Comparison of ENCODE assay signal across 24 cellular contexts in genomic region chr11:70555092-70555491, GRCh38.
"Had no signal": no experiment of that assay in that cellular context is flagged by ENCODE, and none has a peak within 500 bp of the region (broad histone marks: within the 10 kb centered on the region; RNA-seq: fewer than 3 reads in every experiment).

No MANE protein-coding gene starts in this region.

- H3K9ac ChIP-seq: parathyroid adenoma had no signal

- H2AFZ ChIP-seq: parathyroid adenoma had no signal

- H3K4me3 Mint-ChIP-seq: activated T-helper 17 cell treated with anti-CD3 and anti-CD28 coated beads, Interleukin-2, amount 50 U/mL, for 72 hours; nephron; stimulated activated effector memory CD8-positive, alpha-beta T cell treated with anti-CD3 and anti-CD28 coated beads, Interleukin-12 subunit alpha, Interleukin-12 subunit beta, amount 100 ng/mL, for 72 hours; stimulated activated naive CD8-positive, alpha-beta T cell treated with anti-CD3 and anti-CD28 coated beads, Interleukin-15, amount 100 ng/mL, for 72 hours had no signal

- H3K36me3 ChIP-seq: esophagus muscularis mucosa, left lung, lower lobe of right lung, sigmoid colon, upper lobe of left lung had no signal

- H3K4me3 ChIP-seq: esophagus muscularis mucosa, left lung, lower lobe of right lung, psoas muscle, sigmoid colon, upper lobe of left lung had no signal

- H3K27me3 ChIP-seq: foreskin keratinocyte, left lung, sigmoid colon, upper lobe of left lung had no signal

- H3K27ac ChIP-seq: esophagus muscularis mucosa, foreskin keratinocyte, left lung, lower lobe of right lung, parathyroid adenoma, psoas muscle, sigmoid colon, upper lobe of left lung had no signal

- H3K4me1 Mint-ChIP-seq: activated T-helper 17 cell treated with anti-CD3 and anti-CD28 coated beads, Interleukin-2, amount 50 U/mL, for 72 hours; stimulated activated effector memory CD8-positive, alpha-beta T cell treated with anti-CD3 and anti-CD28 coated beads, Interleukin-12 subunit alpha, Interleukin-12 subunit beta, amount 100 ng/mL, for 72 hours; stimulated activated naive CD8-positive, alpha-beta T cell treated with anti-CD3 and anti-CD28 coated beads, Interleukin-15, amount 100 ng/mL, for 72 hours had no signal

- H3K36me3 Mint-ChIP-seq: stimulated activated effector memory CD8-positive, alpha-beta T cell treated with anti-CD3 and anti-CD28 coated beads, Interleukin-12 subunit alpha, Interleukin-12 subunit beta, amount 100 ng/mL, for 72 hours had no signal

- H3K27me3 Mint-ChIP-seq: stimulated activated naive CD8-positive, alpha-beta T cell treated with anti-CD3 and anti-CD28 coated beads, Interleukin-15, amount 100 ng/mL, for 72 hours had no signal

- DNase-seq: activated CD4-positive, alpha-beta T cell treated with anti-CD3 and anti-CD28 coated beads for 4 hours; activated CD4-positive, alpha-beta T cell treated with anti-CD3 and anti-CD28 coated beads, Interleukin-2, amount 50 U/mL, for 4 hours; activated gamma-delta T cell treated with Interleukin-2 at 50 U/mL for 16 hours; activated naive CD4-positive, alpha-beta T cell treated with anti-CD3 and anti-CD28 coated beads, Interleukin-2, amount 50 U/mL, for 16 hours; amniotic stem cell; caudate nucleus; foreskin keratinocyte; kidney glomerular epithelial cell; left lung; lower lobe of right lung; mesenchymal stem cell; nucleus accumbens; sigmoid colon; small intestine; stimulated activated CD4-positive, alpha-beta T cell treated with anti-CD3 and anti-CD28 coated beads, Interleukin-4, amount 100 ng/mL, for 24 hours; stimulated activated naive CD8-positive, alpha-beta T cell treated with anti-CD3 and anti-CD28 coated beads, Interleukin-15, amount 100 ng/mL, for 72 hours; substantia nigra; upper lobe of left lung had no signal

- H3K79me2 ChIP-seq: parathyroid adenoma had no signal

- ATAC-seq: activated T-helper 17 cell treated with anti-CD3 and anti-CD28 coated beads, Interleukin-2, amount 50 U/mL, for 72 hours; foreskin keratinocyte; left lung; lower lobe of right lung; psoas muscle; stimulated activated effector memory CD8-positive, alpha-beta T cell treated with anti-CD3 and anti-CD28 coated beads, Interleukin-12 subunit alpha, Interleukin-12 subunit beta, amount 100 ng/mL, for 72 hours; stimulated activated naive CD8-positive, alpha-beta T cell treated with anti-CD3 and anti-CD28 coated beads, Interleukin-15, amount 100 ng/mL, for 72 hours had no signal

- H3K9me3 Mint-ChIP-seq: activated T-helper 17 cell treated with anti-CD3 and anti-CD28 coated beads, Interleukin-2, amount 50 U/mL, for 72 hours; nephron; stimulated activated effector memory CD8-positive, alpha-beta T cell treated with anti-CD3 and anti-CD28 coated beads, Interleukin-12 subunit alpha, Interleukin-12 subunit beta, amount 100 ng/mL, for 72 hours; stimulated activated naive CD8-positive, alpha-beta T cell treated with anti-CD3 and anti-CD28 coated beads, Interleukin-15, amount 100 ng/mL, for 72 hours had no signal

- H3K9me3 ChIP-seq: esophagus muscularis mucosa, left lung, lower lobe of right lung, psoas muscle, sigmoid colon, upper lobe of left lung had no signal

- H3K27ac Mint-ChIP-seq: activated T-helper 17 cell treated with anti-CD3 and anti-CD28 coated beads, Interleukin-2, amount 50 U/mL, for 72 hours; nephron; stimulated activated effector memory CD8-positive, alpha-beta T cell treated with anti-CD3 and anti-CD28 coated beads, Interleukin-12 subunit alpha, Interleukin-12 subunit beta, amount 100 ng/mL, for 72 hours had no signal

- H3K4me1 ChIP-seq: esophagus muscularis mucosa, foreskin keratinocyte, left lung, lower lobe of right lung, parathyroid adenoma, psoas muscle, sigmoid colon, upper lobe of left lung had no signal
